ENCODE assay signal across 8 cellular contexts in the genomic region with DNA sequence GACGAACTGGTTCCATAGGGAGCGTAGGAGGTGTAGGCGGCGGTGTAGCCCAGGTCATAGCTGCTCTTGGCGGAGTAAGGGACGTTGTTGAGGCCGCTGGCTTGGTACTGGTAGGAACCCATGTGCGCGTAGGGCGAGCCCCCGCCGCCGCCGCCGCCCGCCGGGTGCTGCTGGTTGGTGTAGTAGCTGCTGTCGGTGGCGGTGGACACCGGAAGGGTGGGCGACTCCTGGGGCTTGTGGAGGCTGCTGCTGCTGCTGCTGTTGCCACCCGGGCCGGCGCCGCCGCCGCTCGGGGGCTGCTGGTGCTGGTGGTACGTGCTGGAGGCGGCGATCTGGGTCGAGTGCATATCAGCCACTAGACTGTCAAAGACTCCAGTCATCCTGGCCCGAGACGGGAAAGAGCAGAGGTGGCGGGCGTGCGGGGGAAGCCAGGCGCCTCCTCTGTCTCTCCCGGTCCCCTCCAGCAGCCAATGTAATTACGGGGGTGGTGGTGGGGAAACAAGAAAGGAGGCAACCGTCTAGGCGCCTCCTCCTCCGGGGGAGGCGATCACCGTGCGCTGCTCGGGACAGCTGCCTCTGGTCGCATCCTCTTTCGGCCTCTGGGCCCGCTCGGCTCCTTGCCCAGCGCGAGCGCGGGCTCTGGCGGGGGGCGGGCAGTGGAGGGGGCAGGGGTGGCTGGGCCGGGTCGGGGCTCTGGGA.
DNase-seq lines count a peak whose midpoint lies in the region; ATAC-seq lines count a peak whose summit lies in the region.

No MANE protein-coding gene starts in this region.

- H3K4me3 ChIP-seq in BLaER1 treated with 17β-estradiol and CSF1 and Interleukin-3, amounts not matched to agents 10 nM and 100 nM, result peak overlapping the region; percentile 51 to 71 (median 58)
- peak overlapping the region; percentile 25; the same call in 1 of the 2 replicates for H3K4me3 ChIP-seq in iPS DF 6.9 (ENCODE audit: low read length)

- peaks cover 72% of the 10 kb centered on the region for H3K27me3 Mint-ChIP-seq in activated naive CD8-positive, alpha-beta T cell treated with anti-CD3 and anti-CD28 coated beads, Interleukin-2, amount 50 U/mL, for 24 hours

- peaks cover 46 to 65% (median 55%) of the 10 kb centered on the region in 10 experiments for H3K4me1 ChIP-seq in BLaER1 treated with 17β-estradiol and CSF1 and Interleukin-3, amounts not matched to agents 10 nM and 100 nM
- peaks cover 6% of the 10 kb centered on the region for H3K4me1 ChIP-seq in iPS DF 6.9 (ENCODE audit: control insufficient read depth, insufficient read depth, low read length)

- H3K4me2 ChIP-seq in BLaER1 treated with 17β-estradiol and CSF1 and Interleukin-3, amounts not matched to agents 10 nM and 100 nM, result peak overlapping the region; percentile 82 to 100 (median 96)

- peaks cover 99 to 100% (median 100%) of the 10 kb centered on the region in 11 experiments for H3K27me3 ChIP-seq in BLaER1 treated with 17β-estradiol and CSF1 and Interleukin-3, amounts not matched to agents 10 nM and 100 nM
- H3K27me3 ChIP-seq in iPS DF 6.9 (ENCODE audit: control insufficient read depth, insufficient read depth, low read length), result peaks cover 78% of the 10 kb centered on the region

- H3K27ac ChIP-seq in BLaER1 treated with 17β-estradiol and CSF1 and Interleukin-3, amounts not matched to agents 10 nM and 100 nM, result no peak overlapping the region
- H3K27ac ChIP-seq in iPS DF 6.9 (ENCODE audit: low read length), result no peak overlapping the region

- H3K27ac Mint-ChIP-seq in activated naive CD8-positive, alpha-beta T cell treated with anti-CD3 and anti-CD28 coated beads, Interleukin-2, amount 50 U/mL, for 24 hours, result no peak overlapping the region

- no peaks in the 10 kb centered on the region for H3K36me3 ChIP-seq in BLaER1 treated with 17β-estradiol and CSF1 and Interleukin-3, amounts not matched to agents 10 nM and 100 nM
- no peaks in the 10 kb centered on the region for H3K36me3 ChIP-seq in iPS DF 6.9 (ENCODE audit: control insufficient read depth, insufficient read depth, low read length)

- peaks cover 1% of the 10 kb centered on the region for H3K36me3 Mint-ChIP-seq in activated naive CD8-positive, alpha-beta T cell treated with anti-CD3 and anti-CD28 coated beads, Interleukin-2, amount 50 U/mL, for 24 hours (ENCODE audit: low read depth)

- H3K9ac ChIP-seq in BLaER1 treated with 17β-estradiol and CSF1 and Interleukin-3, amounts not matched to agents 10 nM and 100 nM, result peak overlapping the region in 5 of 11 experiments; percentile 6 to 33 (median 20); a peak in 5 of 22 replicates

- H4K20me1 ChIP-seq in BLaER1 treated with 17β-estradiol and CSF1 and Interleukin-3, amounts not matched to agents 10 nM and 100 nM, result peaks cover 6 to 93% (median 74%) of the 10 kb centered on the region in 11 experiments; a peak in 20 of 22 replicates

- peak; percentile 6 for ATAC-seq in GM18508 (IDR thresholded peaks at IDR 0.05; ENCODE audit: insufficient read depth, unreplicated experiment)
- peak; percentile 28 for ATAC-seq in HG02943 (IDR thresholded peaks at IDR 0.05; ENCODE audit: low read depth, unreplicated experiment)
- ATAC-seq in activated naive CD8-positive, alpha-beta T cell treated with anti-CD3 and anti-CD28 coated beads, Interleukin-2, amount 50 U/mL, for 24 hours, result peak; percentile 18

- peaks cover 58% of the 10 kb centered on the region for H3K4me1 Mint-ChIP-seq in activated naive CD8-positive, alpha-beta T cell treated with anti-CD3 and anti-CD28 coated beads, Interleukin-2, amount 50 U/mL, for 24 hours

- no peaks in the 10 kb centered on the region for H3K9me3 Mint-ChIP-seq in activated naive CD8-positive, alpha-beta T cell treated with anti-CD3 and anti-CD28 coated beads, Interleukin-2, amount 50 U/mL, for 24 hours

- H3K9me3 ChIP-seq in BLaER1 treated with 17β-estradiol and CSF1 and Interleukin-3, amounts not matched to agents 10 nM and 100 nM (replicated peaks in 1 of 11), result no peaks in the 10 kb centered on the region
- H3K9me3 ChIP-seq in iPS DF 6.9 (ENCODE audit: control insufficient read depth, insufficient read depth, low read length), result no peaks in the 10 kb centered on the region

- DNase-seq in NCI-H526 treated with DMSO at 0.1 percent for 48 hours (lab: John Stamatoyannopoulos, UW), result peak; percentile 79
- DNase-seq in activated naive CD8-positive, alpha-beta T cell treated with anti-CD3 and anti-CD28 coated beads, Interleukin-2, amount 50 U/mL, for 24 hours, result peak; percentile 26
- no peak for DNase-seq in iPS DF 6.9 (ENCODE audit: low read depth, low spot score)
- DNase-seq in stimulated activated CD8-positive, alpha-beta memory T cell treated with anti-CD3 and anti-CD28 coated beads, Interleukin-4, amount 100 ng/mL, for 48 hours, result peak; percentile 53
- DNase-seq in cortex of kidney (lab: John Stamatoyannopoulos, UW), result no peak

- peak overlapping the region; percentile 76 for H3K4me3 Mint-ChIP-seq in activated naive CD8-positive, alpha-beta T cell treated with anti-CD3 and anti-CD28 coated beads, Interleukin-2, amount 50 U/mL, for 24 hours

- no CpG with 5 or more reads among the region's 59 CpGs for WGBS in iPS DF 6.9 (ENCODE audit: insufficient coverage, insufficient read length)

Comparison
In these comparisons a context has a peak if more than half of its experiments do, and no peak if none do; other contexts are left out.
1. DNase-seq: peak in NCI-H526 treated with DMSO at 0.1 percent for 48 hours (single experiment), activated naive CD8-positive, alpha-beta T cell treated with anti-CD3 and anti-CD28 coated beads, Interleukin-2, amount 50 U/mL, for 24 hours (single experiment) and stimulated activated CD8-positive, alpha-beta memory T cell treated with anti-CD3 and anti-CD28 coated beads, Interleukin-4, amount 100 ng/mL, for 48 hours (single experiment); none in iPS DF 6.9 (single experiment) and cortex of kidney (single experiment).
2. Peak in every context shown above with its lines, with median percentiles within 50 percentile points of each other: ATAC-seq.